ENCODE assay signal across 8 cellular contexts in genomic region chr7:132518102-132518838, GRCh38. TPM values are rescaled to one million over a fixed set of nuclear protein-coding genes. Genes with fewer than 3 reads are reported as not detected.
DNase-seq lines count a peak whose midpoint lies in the region; ATAC-seq and TF ChIP-seq lines count a peak whose summit lies in the region.
"Had no signal": no experiment of that assay in that cellular context is flagged by ENCODE, and none has a peak within 500 bp of the region (broad histone marks: within the 10 kb centered on the region; RNA-seq: fewer than 3 reads in every experiment).

No MANE protein-coding gene starts in this region.

- H3K9me3 Mint-ChIP-seq in neural crest cell, result no peaks in the 10 kb centered on the region

- 79 to 83% methylated on average over 10 to 11 of the region's 11 CpGs for WGBS in body of pancreas, 2 donors
- 76% methylated on average over 9 of the region's 11 CpGs for WGBS in mesenchymal stem cell

- no peak overlapping the region for H4K8ac ChIP-seq in mesenchymal stem cell (ENCODE audit: low read length)

- TF ChIP-seq EP300 in Ishikawa (IDR thresholded peaks at IDR 0.05; ENCODE audit: borderline replicate concordance), result no peak

- no peak overlapping the region for H3K4me3 Mint-ChIP-seq in neural crest cell
- H3K4me3 Mint-ChIP-seq: activated naive CD8-positive, alpha-beta T cell had no signal

- no peak overlapping the region for H3K27ac Mint-ChIP-seq in neural crest cell (ENCODE audit: unreplicated experiment)
- H3K27ac Mint-ChIP-seq: activated naive CD8-positive, alpha-beta T cell had no signal

- H3K9me3 ChIP-seq in body of pancreas (no peaks in the 10 kb centered on the region), uterus (no peaks in the 10 kb centered on the region), mesenchymal stem cell (ENCODE audit: control insufficient read depth, low read length) (no peaks in the 10 kb centered on the region)

- H2BK15ac ChIP-seq in mesenchymal stem cell (ENCODE audit: low read depth, poor library complexity, severe bottlenecking), result no peak overlapping the region

- H3K27ac ChIP-seq in body of pancreas (no peak overlapping the region), uterus (no peak overlapping the region), mesenchymal stem cell (ENCODE audit: low read length, poor library complexity, severe bottlenecking) (no peak overlapping the region)

- TF ChIP-seq CTCF in body of pancreas (IDR thresholded peaks at IDR 0.05), result peak in 4 of 7 experiments; percentile 12 to 24 (median 16)
- peak; percentile 58 for TF ChIP-seq CTCF in neural crest cell (conservative IDR thresholded peaks at IDR 0.05)
- TF ChIP-seq CTCF in uterus (IDR thresholded peaks at IDR 0.05), result peak in 1 of 4 experiments; percentile 3

- ATAC-seq in body of pancreas (no peak), GM18498 (IDR thresholded peaks at IDR 0.05; ENCODE audit: unreplicated experiment) (no peak)

- H3K18ac ChIP-seq in mesenchymal stem cell (ENCODE audit: low read depth in 1 of 2, low read length in 2 of 2), result no peak overlapping the region

- no peak overlapping the region for H3K9ac ChIP-seq in mesenchymal stem cell (ENCODE audit: low read length)

- H3K27me3 Mint-ChIP-seq in neural crest cell (ENCODE audit: low read depth), result no peaks in the 10 kb centered on the region
- H3K27me3 Mint-ChIP-seq: activated naive CD8-positive, alpha-beta T cell had no signal

- TF ChIP-seq RAD21 in Ishikawa (IDR thresholded peaks at IDR 0.05; ENCODE audit: low read depth), result no peak

- H2BK12ac ChIP-seq in mesenchymal stem cell (ENCODE audit: low read length in 2 of 2), result no peak overlapping the region

- H3K36me3 Mint-ChIP-seq in neural crest cell (ENCODE audit: low read depth), result peaks cover 3% of the 10 kb centered on the region
- H3K36me3 Mint-ChIP-seq: activated naive CD8-positive, alpha-beta T cell had no signal

- H2BK5ac ChIP-seq in mesenchymal stem cell (ENCODE audit: low read depth, low read length, poor library complexity, severe bottlenecking), result no peak overlapping the region

- no peak overlapping the region for H3K4ac ChIP-seq in mesenchymal stem cell (ENCODE audit: low read depth in 1 of 2, low read length in 2 of 2)

- intact Hi-C loops in body of pancreas (cut with DNase I), result no loop called here
- intact Hi-C loops in uterus (cut with DNase I; ENCODE audit: low total_unique reads), result no loop called here

- H3K4me3 ChIP-seq in body of pancreas, result no peak overlapping the region
- H3K4me3 ChIP-seq in uterus, result no peak overlapping the region
- no peak overlapping the region for H3K4me3 ChIP-seq in mesenchymal stem cell (ENCODE audit: insufficient read depth in 1 of 2, low read depth in 1 of 2, low read length in 2 of 2)

- no peak overlapping the region for H2AK5ac ChIP-seq in mesenchymal stem cell (ENCODE audit: low read length, severe bottlenecking)

- H2BK120ac ChIP-seq in mesenchymal stem cell (ENCODE audit: low read depth, low read length), result no peak overlapping the region

- TF ChIP-seq POLR2A in body of pancreas (IDR thresholded peaks at IDR 0.05) (no peak), uterus (IDR thresholded peaks at IDR 0.05) (no peak)

- H4K91ac ChIP-seq in mesenchymal stem cell (ENCODE audit: low read length), result no peak overlapping the region

- no peaks in the 10 kb centered on the region for H3K79me1 ChIP-seq in mesenchymal stem cell (replicated peaks; ENCODE audit: low read length, poor library complexity, severe bottlenecking)

- DNase-seq in GM03348 (ENCODE audit: low spot score) (peak; percentile 27), body of pancreas (no peak), neural crest cell (ENCODE audit: low read depth, low spot score) (peak; percentile 23), uterus (no peak), mesenchymal stem cell (no peak)

- peaks cover 10% of the 10 kb centered on the region for H3K4me1 Mint-ChIP-seq in neural crest cell

- no peak overlapping the region for H3K14ac ChIP-seq in mesenchymal stem cell (ENCODE audit: low read length in 2 of 2)

- no peaks in the 10 kb centered on the region for H3K27me3 ChIP-seq in body of pancreas
- H3K27me3 ChIP-seq in uterus, result no peaks in the 10 kb centered on the region
- no peaks in the 10 kb centered on the region for H3K27me3 ChIP-seq in mesenchymal stem cell (ENCODE audit: control insufficient read depth in 1 of 2, insufficient read depth in 1 of 2, low read length in 2 of 2)

- no peak overlapping the region for H3K4me2 ChIP-seq in mesenchymal stem cell (ENCODE audit: low read length, poor library complexity, severe bottlenecking)

- no peaks in the 10 kb centered on the region for H3K4me1 ChIP-seq in body of pancreas
- H3K4me1 ChIP-seq in uterus, result peaks cover 0 to 7% of the 10 kb centered on the region in 2 donors
- H3K4me1 ChIP-seq in mesenchymal stem cell (ENCODE audit: control insufficient read depth, insufficient read depth, low read depth, low read length), result no peaks in the 10 kb centered on the region

- no peak overlapping the region for H3K23ac ChIP-seq in mesenchymal stem cell (ENCODE audit: low read length in 2 of 2)

- H3K36me3 ChIP-seq in body of pancreas (replicated peaks in 1 of 2; ENCODE audit: insufficient read depth in 1 of 2, low read depth in 2 of 2) (no peaks in the 10 kb centered on the region), uterus (no peaks in the 10 kb centered on the region), mesenchymal stem cell (ENCODE audit: control insufficient read depth in 1 of 2, insufficient read depth in 2 of 2, low read depth in 1 of 2, low read length in 2 of 2) (no peaks in the 10 kb centered on the region)

- H2AFZ ChIP-seq in mesenchymal stem cell (ENCODE audit: low read depth, low read length), result no peak overlapping the region

TF ChIP-seq in Ishikawa, 13 proteins besides CTCF, POLR2A, EP300 and RAD21:
- TF ChIP-seq TEAD4 (IDR thresholded peaks at IDR 0.05) (no peak), REST (IDR thresholded peaks at IDR 0.05; ENCODE audit: low read depth) (peak; percentile 71)

RNA-seq across cellular contexts. Expression of gene PLXNA4, which starts 58.0 kb away (rescaled TPM):
- total RNA-seq in body of pancreas (1 to 10 TPM; 2.1 to 8.2 TPM), neural crest cell (21.7 and 22.9 TPM in 2 replicates), uterus (10 to 100 TPM in 1 of 4 donors, 1 to 10 TPM in 3; 4.1 to 16.5 (median 7.7) TPM)
- polyA plus RNA-seq in mesenchymal stem cell (2013, experiment 1 of 2), result 0.06 TPM
- 0.07 TPM for polyA plus RNA-seq in mesenchymal stem cell (2013, experiment 2 of 2)

Comparison
In these comparisons a context has a peak if more than half of its experiments do, and no peak if none do; other contexts are left out.
1. DNase-seq: peak in GM03348 (single experiment) and neural crest cell (single experiment); none in body of pancreas (0 of 4), uterus (0 of 2) and mesenchymal stem cell (single experiment).